In the genomic region with DNA sequence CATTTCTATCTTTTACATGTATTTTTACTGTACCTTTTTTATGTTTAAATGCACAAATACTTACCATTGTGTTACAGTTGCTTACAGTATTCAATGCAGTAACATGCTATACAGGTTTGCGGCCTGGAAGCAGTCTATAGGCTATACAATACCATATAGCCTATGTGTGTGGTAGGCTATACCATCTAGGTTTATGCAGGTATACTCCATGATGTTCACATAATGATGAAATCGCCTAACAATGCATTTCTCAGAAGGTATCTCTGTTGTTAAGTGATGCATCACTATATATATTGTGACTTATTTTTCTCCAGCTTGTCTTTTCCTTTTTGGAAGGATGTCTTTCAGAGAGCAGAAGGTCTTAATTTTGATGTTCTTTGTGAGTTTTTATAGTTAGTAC, we compare ENCODE assay signal across 40 cellular contexts.
"Had no signal": no experiment of that assay in that cellular context is flagged by ENCODE, and none has a peak within 500 bp of the region (broad histone marks: within the 10 kb centered on the region; RNA-seq: fewer than 3 reads in every experiment).

No MANE protein-coding gene starts in this region.

- H3K27ac ChIP-seq: adrenal gland, ascending aorta, body of pancreas, brain microvascular endothelial cell, breast epithelium, cardiac muscle cell had no signal

- H3K4me3 ChIP-seq: adrenal gland, ascending aorta, body of pancreas, breast epithelium, cardiac muscle cell had no signal

- FAIRE-seq: astrocyte, bronchial epithelial cell had no signal

- H3K27me3 Mint-ChIP-seq: activated naive CD4-positive, alpha-beta T cell treated with anti-CD3 and anti-CD28 coated beads, Interleukin-2, amount 10 ng/mL, durations not matched to agents 7 days and 5 days; activated naive CD4-positive, alpha-beta T cell treated with anti-CD3 and anti-CD28 coated beads, Interleukin-2, amount 50 U/mL, for 24 hours; activated naive CD8-positive, alpha-beta T cell; activated naive CD8-positive, alpha-beta T cell treated with anti-CD3 and anti-CD28 coated beads for 36 hours; activated naive CD8-positive, alpha-beta T cell treated with anti-CD3 and anti-CD28 coated beads, Interleukin-2, amount 50 U/mL, for 24 hours; activated T-cell treated with anti-CD3 and anti-CD28 coated beads, Interleukin-2, amount 50 U/mL, for 24 hours; activated T-helper 17 cell treated with anti-CD3 and anti-CD28 coated beads, Interleukin-2, amount 50 U/mL, for 72 hours; brain; central memory CD8-positive, alpha-beta T cell had no signal

- H3K4me1 Mint-ChIP-seq: activated naive CD4-positive, alpha-beta T cell treated with anti-CD3 and anti-CD28 coated beads, Interleukin-2, amount 10 ng/mL, durations not matched to agents 7 days and 5 days; activated naive CD4-positive, alpha-beta T cell treated with anti-CD3 and anti-CD28 coated beads, Interleukin-2, amount 50 U/mL, for 24 hours; activated naive CD8-positive, alpha-beta T cell treated with anti-CD3 and anti-CD28 coated beads for 36 hours; activated naive CD8-positive, alpha-beta T cell treated with anti-CD3 and anti-CD28 coated beads, Interleukin-2, amount 50 U/mL, for 24 hours; activated T-helper 17 cell treated with anti-CD3 and anti-CD28 coated beads, Interleukin-2, amount 50 U/mL, for 72 hours had no signal

- ATAC-seq: activated naive CD4-positive, alpha-beta T cell treated with anti-CD3 and anti-CD28 coated beads, Interleukin-2, amount 50 U/mL, for 72 hours; activated naive CD8-positive, alpha-beta T cell treated with anti-CD3 and anti-CD28 coated beads, Interleukin-2, amount 50 U/mL, for 24 hours; activated T-cell treated with anti-CD3 and anti-CD28 coated beads, Interleukin-2, amount 50 U/mL, for 4 hours; activated T-cell treated with anti-CD3 and anti-CD28 coated beads, Interleukin-2, amount 50 U/mL, for 72 hours; activated T-helper 17 cell treated with anti-CD3 and anti-CD28 coated beads, Interleukin-2, amount 50 U/mL, for 72 hours; body of pancreas had no signal

- H3K9me3 ChIP-seq: ascending aorta, body of pancreas had no signal

- H3K9me3 Mint-ChIP-seq: activated naive CD4-positive, alpha-beta T cell treated with anti-CD3 and anti-CD28 coated beads for 36 hours; activated naive CD4-positive, alpha-beta T cell treated with anti-CD3 and anti-CD28 coated beads, Interleukin-2, amount 10 ng/mL, durations not matched to agents 7 days and 5 days; activated naive CD4-positive, alpha-beta T cell treated with anti-CD3 and anti-CD28 coated beads, Interleukin-2, amount 50 U/mL, for 24 hours; activated naive CD8-positive, alpha-beta T cell treated with anti-CD3 and anti-CD28 coated beads for 36 hours; activated T-cell treated with anti-CD3 and anti-CD28 coated beads, Interleukin-2, amount 50 U/mL, for 24 hours; activated T-cell treated with anti-CD3 and anti-CD28 coated beads, Interleukin-2, amount 50 U/mL, for 4 hours; activated T-helper 1 cell treated with anti-CD3 and anti-CD28 coated beads, Interleukin-12 subunit alpha, Interleukin-12 subunit beta, Interleukin-2, Interleukin-4 antibody, amounts not matched to agents 30 ng/mL and 10 ng/mL and 1 ng/mL, durations not matched to agents 14 hours and 24 hours and 36 hours; activated T-helper 17 cell treated with anti-CD3 and anti-CD28 coated beads, Interleukin-2, amount 50 U/mL, for 72 hours; central memory CD8-positive, alpha-beta T cell had no signal

- H3K36me3 ChIP-seq: adrenal gland, ascending aorta, brain microvascular endothelial cell, breast epithelium, cardiac muscle cell had no signal

- H3K27ac Mint-ChIP-seq: activated naive CD4-positive, alpha-beta T cell treated with anti-CD3 and anti-CD28 coated beads for 36 hours; activated naive CD4-positive, alpha-beta T cell treated with anti-CD3 and anti-CD28 coated beads, Interleukin-2, amount 10 ng/mL, durations not matched to agents 7 days and 5 days; activated naive CD4-positive, alpha-beta T cell treated with anti-CD3 and anti-CD28 coated beads, Interleukin-2, amount 50 U/mL, for 24 hours; activated naive CD4-positive, alpha-beta T cell treated with anti-CD3 and anti-CD28 coated beads, Interleukin-2, amount 50 U/mL, for 72 hours; activated naive CD8-positive, alpha-beta T cell; activated naive CD8-positive, alpha-beta T cell treated with anti-CD3 and anti-CD28 coated beads for 36 hours; activated naive CD8-positive, alpha-beta T cell treated with anti-CD3 and anti-CD28 coated beads, Interleukin-2, amount 10 ng/mL, durations not matched to agents 7 days and 5 days; activated naive CD8-positive, alpha-beta T cell treated with anti-CD3 and anti-CD28 coated beads, Interleukin-2, amount 50 U/mL, for 24 hours; activated T-cell treated with anti-CD3 and anti-CD28 coated beads, Interleukin-2, amount 50 U/mL, for 24 hours; activated T-cell treated with anti-CD3 and anti-CD28 coated beads, Interleukin-2, amount 50 U/mL, for 72 hours; activated T-helper 1 cell treated with anti-CD3 and anti-CD28 coated beads, Interleukin-12 subunit alpha, Interleukin-12 subunit beta, Interleukin-2, Interleukin-4 antibody, amounts not matched to agents 30 ng/mL and 10 ng/mL and 1 ng/mL, durations not matched to agents 14 hours and 24 hours and 36 hours; activated T-helper 17 cell treated with anti-CD3 and anti-CD28 coated beads, Interleukin-2, amount 50 U/mL, for 72 hours; activated T-helper 2 cell treated with anti-CD3 and anti-CD28 coated beads, Interferon-gamma antibody, Interleukin-2, Interleukin-4, amounts not matched to agents 10 μg/mL and 5 μg/mL and 100 μg/mL, durations not matched to agents 14 hours and 24 hours and 36 hours; brain had no signal

- H3K4me3 Mint-ChIP-seq: activated naive CD4-positive, alpha-beta T cell treated with anti-CD3 and anti-CD28 coated beads for 36 hours; activated naive CD4-positive, alpha-beta T cell treated with anti-CD3 and anti-CD28 coated beads, Interleukin-2, amount 10 ng/mL, durations not matched to agents 7 days and 5 days; activated naive CD4-positive, alpha-beta T cell treated with anti-CD3 and anti-CD28 coated beads, Interleukin-2, amount 50 U/mL, for 24 hours; activated naive CD8-positive, alpha-beta T cell; activated naive CD8-positive, alpha-beta T cell treated with anti-CD3 and anti-CD28 coated beads for 36 hours; activated naive CD8-positive, alpha-beta T cell treated with anti-CD3 and anti-CD28 coated beads, Interleukin-2, amount 10 ng/mL, durations not matched to agents 7 days and 5 days; activated naive CD8-positive, alpha-beta T cell treated with anti-CD3 and anti-CD28 coated beads, Interleukin-2, amount 50 U/mL, for 24 hours; activated T-cell treated with anti-CD3 and anti-CD28 coated beads, Interleukin-2, amount 50 U/mL, for 24 hours; activated T-cell treated with anti-CD3 and anti-CD28 coated beads, Interleukin-2, amount 50 U/mL, for 4 hours; activated T-cell treated with anti-CD3 and anti-CD28 coated beads, Interleukin-2, amount 50 U/mL, for 72 hours; activated T-helper 1 cell treated with anti-CD3 and anti-CD28 coated beads, Interleukin-12 subunit alpha, Interleukin-12 subunit beta, Interleukin-2, Interleukin-4 antibody, amounts not matched to agents 30 ng/mL and 10 ng/mL and 1 ng/mL, durations not matched to agents 14 hours and 24 hours and 36 hours; activated T-helper 17 cell treated with anti-CD3 and anti-CD28 coated beads, Interleukin-2, amount 50 U/mL, for 72 hours; brain; central memory CD8-positive, alpha-beta T cell had no signal

- H3K36me3 Mint-ChIP-seq: activated naive CD4-positive, alpha-beta T cell treated with anti-CD3 and anti-CD28 coated beads, Interleukin-2, amount 10 ng/mL, durations not matched to agents 7 days and 5 days; activated naive CD4-positive, alpha-beta T cell treated with anti-CD3 and anti-CD28 coated beads, Interleukin-2, amount 50 U/mL, for 24 hours; activated naive CD4-positive, alpha-beta T cell treated with anti-CD3 and anti-CD28 coated beads, Interleukin-2, amount 50 U/mL, for 72 hours had no signal

- DNase-seq: activated effector memory CD4-positive, alpha-beta T cell treated with anti-CD3 and anti-CD28 coated beads, Interleukin-2, amount 50 U/mL, for 16 hours; activated effector memory CD4-positive, alpha-beta T cell treated with Interleukin-2 at 50 U/mL for 16 hours; activated gamma-delta T cell; activated gamma-delta T cell treated with Interleukin-2 at 50 U/mL for 16 hours; activated naive CD4-positive, alpha-beta T cell; activated naive CD4-positive, alpha-beta T cell treated with anti-CD3 and anti-CD28 coated beads for 36 hours; activated naive CD4-positive, alpha-beta T cell treated with anti-CD3 and anti-CD28 coated beads, Interleukin-2, amount 10 ng/mL, durations not matched to agents 7 days and 5 days; activated naive CD4-positive, alpha-beta T cell treated with anti-CD3 and anti-CD28 coated beads, Interleukin-2, amount 50 U/mL, for 16 hours; activated naive CD4-positive, alpha-beta T cell treated with Interleukin-2 at 50 U/mL for 16 hours; activated naive CD8-positive, alpha-beta T cell treated with anti-CD3 and anti-CD28 coated beads for 36 hours; activated naive CD8-positive, alpha-beta T cell treated with anti-CD3 and anti-CD28 coated beads, Interleukin-2, amount 10 ng/mL, durations not matched to agents 7 days and 5 days; activated naive CD8-positive, alpha-beta T cell treated with anti-CD3 and anti-CD28 coated beads, Interleukin-2, amount 50 U/mL, for 24 hours; activated T-cell treated with anti-CD3 and anti-CD28 coated beads, Interleukin-2, amount 50 U/mL, for 1 hour; activated T-cell treated with anti-CD3 and anti-CD28 coated beads, Interleukin-2, amount 50 U/mL, for 24 hours; activated T-cell treated with anti-CD3 and anti-CD28 coated beads, Interleukin-2, amount 50 U/mL, for 4 hours; activated T-cell treated with anti-CD3 and anti-CD28 coated beads, Interleukin-2, amount 50 U/mL, for 48 hours; activated T-cell treated with anti-CD3 and anti-CD28 coated beads, Interleukin-2, amount 50 U/mL, for 72 hours; adrenal gland; amniotic stem cell; amygdala; anterior cingulate cortex; aorta; body of pancreas; brain microvascular endothelial cell; caudate nucleus; central memory CD4-positive, alpha-beta T cell; cerebellar nuclear complex had no signal

- H3K27me3 ChIP-seq: adrenal gland, ascending aorta, body of pancreas, brain microvascular endothelial cell, breast epithelium, cardiac muscle cell had no signal

- H3K4me1 ChIP-seq: adrenal gland, ascending aorta, body of pancreas, breast epithelium had no signal
